Comparison of ENCODE assay signal across 17 cellular contexts in genomic region chr21:46083271-46084040, GRCh38. TPM values are rescaled to one million over a fixed set of nuclear protein-coding genes. Genes with fewer than 3 reads are reported as not detected.
DNase-seq lines count a peak whose midpoint lies in the region; ATAC-seq and TF ChIP-seq lines count a peak whose summit lies in the region.
"Had no signal": no experiment of that assay in that cellular context is flagged by ENCODE, and none has a peak within 500 bp of the region (broad histone marks: within the 10 kb centered on the region; RNA-seq: fewer than 3 reads in every experiment).

No MANE protein-coding gene starts in this region.

- TF ChIP-seq POLR2A in spleen (IDR thresholded peaks at IDR 0.05): no peak

- no peaks in the 10 kb centered on the region for H3K27me3 ChIP-seq in duodenal mucosa (ENCODE audit: control insufficient read depth in 1 of 2, insufficient read depth in 2 of 2, low read length in 2 of 2)
- peaks cover 0 to 37% (median 0%) of the 10 kb centered on the region in 7 donors for H3K27me3 ChIP-seq in spleen (replicated peaks in 1 of 7)

- 65 to 82% (median 71%) methylated on average over 29 to 36 of the region's 36 CpGs for WGBS in spleen, 5 donors

- no peak overlapping the region for H3K4me3 Mint-ChIP-seq in activated CD8-positive, alpha-beta T cell treated with anti-CD3 and anti-CD28 coated beads for 36 hours
- H3K4me3 Mint-ChIP-seq: immature natural killer cell; naive thymus-derived CD8-positive, alpha-beta T cell had no signal

- intact Hi-C loops in spleen (cut with DNase I; ENCODE audit: low total_unique reads): no loop called here
- intact Hi-C loops in activated CD8-positive, alpha-beta T cell treated with anti-CD3 and anti-CD28 coated beads for 36 hours (cut with micrococcal nuclease): no loop called here

- peak overlapping the region; percentile 20 for H3K27ac ChIP-seq in duodenal mucosa (ENCODE audit: low read depth, low read length)
- H3K27ac ChIP-seq in spleen: peak overlapping the region in 3 of 8 donors; percentile 30 to 41 (median 35)
- H3K27ac ChIP-seq: RWPE1 had no signal

- H3K9me3 ChIP-seq in duodenal mucosa (ENCODE audit: control insufficient read depth in 1 of 2, low read length in 2 of 2): peaks cover 0 to 4% of the 10 kb centered on the region in 2 donors
- peaks cover 0 to 30% (median 21%) of the 10 kb centered on the region in 8 donors for H3K9me3 ChIP-seq in spleen

- no peak overlapping the region for H3K27ac Mint-ChIP-seq in activated CD8-positive, alpha-beta T cell treated with anti-CD3 and anti-CD28 coated beads for 36 hours
- H3K27ac Mint-ChIP-seq: immature natural killer cell; naive thymus-derived CD8-positive, alpha-beta T cell had no signal

- peaks cover 15% of the 10 kb centered on the region for H3K9me3 Mint-ChIP-seq in activated CD8-positive, alpha-beta T cell treated with anti-CD3 and anti-CD28 coated beads for 36 hours

- H3K27me3 Mint-ChIP-seq in activated CD8-positive, alpha-beta T cell treated with anti-CD3 and anti-CD28 coated beads for 36 hours: no peaks in the 10 kb centered on the region

- no peak overlapping the region for H3K9ac ChIP-seq in duodenal mucosa (ENCODE audit: low read depth in 1 of 2, low read length in 2 of 2)

- no peak for ATAC-seq in activated CD8-positive, alpha-beta T cell treated with anti-CD3 and anti-CD28 coated beads for 36 hours
- no peak for ATAC-seq in HG03460 (IDR thresholded peaks at IDR 0.05; ENCODE audit: unreplicated experiment)
- ATAC-seq: naive thymus-derived CD8-positive, alpha-beta T cell had no signal

- H3K4me1 ChIP-seq in duodenal mucosa (ENCODE audit: control insufficient read depth in 1 of 2, insufficient read depth in 2 of 2, low read length in 2 of 2): peaks cover 0 to 8% of the 10 kb centered on the region in 2 donors
- peaks cover 0 to 3% (median 0%) of the 10 kb centered on the region in 6 donors for H3K4me1 ChIP-seq in spleen

- POLR2A ChIA-PET in HEK293T (lab: Yijun Ruan, JAX): no interaction called here
- POLR2A ChIA-PET in activated CD8-positive, alpha-beta T cell treated with anti-CD3 and anti-CD28 coated beads for 36 hours (lab: Charles Lee): no interaction called here

- no peak for TF ChIP-seq CTCF in spleen (IDR thresholded peaks at IDR 0.05 in 8 of 11, conservative IDR thresholded peaks at IDR 0.05 in 3 of 11)
- no peak for TF ChIP-seq CTCF in activated CD8-positive, alpha-beta T cell treated with anti-CD3 and anti-CD28 coated beads for 36 hours (IDR thresholded peaks at IDR 0.05)

- H3K36me3 ChIP-seq in duodenal mucosa (ENCODE audit: control insufficient read depth in 1 of 2, insufficient read depth in 2 of 2, low read length in 2 of 2) (no peaks in the 10 kb centered on the region), spleen (no peaks in the 10 kb centered on the region)

- CTCF ChIA-PET in HEK293T (lab: Yijun Ruan, JAX): no interaction called here
- CTCF ChIA-PET in activated CD8-positive, alpha-beta T cell treated with anti-CD3 and anti-CD28 coated beads for 36 hours (lab: Charles Lee): no interaction called here

- H3K4me3 ChIP-seq in duodenal mucosa (ENCODE audit: low read depth in 1 of 2, low read length in 2 of 2) (no peak overlapping the region), spleen (no peak overlapping the region)

- H3K36me3 Mint-ChIP-seq in activated CD8-positive, alpha-beta T cell treated with anti-CD3 and anti-CD28 coated beads for 36 hours (ENCODE audit: low read depth): no peaks in the 10 kb centered on the region

- peak; percentile 6 for DNase-seq in HEK293T (ENCODE audit: extremely low spot score)
- peak; percentile 87 for DNase-seq in mesenteric fat pad (ENCODE audit: low spot score)
- peak; percentile 62 for DNase-seq in spleen
- DNase-seq in activated CD8-positive, alpha-beta T cell treated with anti-CD3 and anti-CD28 coated beads for 36 hours: no peak
- DNase-seq in COLO668 (lab: John Stamatoyannopoulos, UW; ENCODE audit: unreplicated experiment): no peak
- no peak for DNase-seq in NCI-H2171 (lab: John Stamatoyannopoulos, UW)
- DNase-seq: activated naive CD4-positive, alpha-beta T cell treated with anti-CD3 and anti-CD28 coated beads, Interleukin-2, amount 50 U/mL, for 16 hours; immature natural killer cell; KG1; naive thymus-derived CD8-positive, alpha-beta T cell; NCI-H1417 treated with DMSO at 0.1 percent for 48 hours; NCI-H526; stimulated activated CD4-positive, alpha-beta T cell treated with anti-CD3 and anti-CD28 coated beads, Interleukin-15, amount 100 ng/mL, for 24 hours; T1000 had no signal

- no peaks in the 10 kb centered on the region for H3K4me1 Mint-ChIP-seq in activated CD8-positive, alpha-beta T cell treated with anti-CD3 and anti-CD28 coated beads for 36 hours (ENCODE audit: low read depth)
- H3K4me1 Mint-ChIP-seq: immature natural killer cell; naive thymus-derived CD8-positive, alpha-beta T cell had no signal

TF ChIP-seq in HEK293T, 16 proteins besides CTCF, POLR2A, EP300 and RAD21:
- TF ChIP-seq FOXK2 (IDR thresholded peaks at IDR 0.05): no peak
- TF ChIP-seq ELF4 (IDR thresholded peaks at IDR 0.05): no peak
- TF ChIP-seq FOXM1 (IDR thresholded peaks at IDR 0.05; ENCODE audit: borderline replicate concordance): no peak
- no peak for TF ChIP-seq CTBP1 (IDR thresholded peaks at IDR 0.05; ENCODE audit: borderline replicate concordance)
- TF ChIP-seq SP1 (IDR thresholded peaks at IDR 0.05): no peak
- no peak for TF ChIP-seq PKNOX1 (IDR thresholded peaks at IDR 0.05)
- TF ChIP-seq TARDBP (IDR thresholded peaks at IDR 0.05): no peak
- no peak for TF ChIP-seq NFRKB (IDR thresholded peaks at IDR 0.05)
- no peak for TF ChIP-seq SUZ12 (IDR thresholded peaks at IDR 0.05)
- TF ChIP-seq ARNT (IDR thresholded peaks at IDR 0.05): no peak
- no peak for TF ChIP-seq ZNF384 (IDR thresholded peaks at IDR 0.05)
- TF ChIP-seq HDGF (IDR thresholded peaks at IDR 0.05; ENCODE audit: borderline replicate concordance): no peak
- no peak for TF ChIP-seq BHLHE40 (IDR thresholded peaks at IDR 0.05; ENCODE audit: borderline replicate concordance)

RNA-seq across cellular contexts. Expression of gene COL6A2, which starts 14.5 kb away (rescaled TPM):
- 735 TPM for total RNA-seq in mesenteric fat pad
- 100 to 1,000 TPM; 105 to 259 (median 198) TPM for total RNA-seq in spleen
- 100 to 1,000 TPM; 101 to 244 (median 110) TPM for polyA plus RNA-seq in spleen
- total RNA-seq in activated CD8-positive, alpha-beta T cell treated with anti-CD3 and anti-CD28 coated beads for 36 hours: 10 to 100 TPM; 25.0 to 25.3 TPM

Comparison
In these comparisons a context has a peak if more than half of its experiments do, and no peak if none do; other contexts are left out.
1. DNase-seq: peak in HEK293T (single experiment), mesenteric fat pad (single experiment) and spleen (single experiment); none in activated CD8-positive, alpha-beta T cell treated with anti-CD3 and anti-CD28 coated beads for 36 hours (single experiment), COLO668 (single experiment) and NCI-H2171 (single experiment).
2. RNA of gene COL6A2, which starts 14.5 kb away (total RNA-seq): 735 TPM in mesenteric fat pad (single experiment) and 105 to 259 TPM in spleen; 25.0 to 25.3 TPM in activated CD8-positive, alpha-beta T cell treated with anti-CD3 and anti-CD28 coated beads for 36 hours; every median in the first group is over 4 times any median in the second.